In genomic region chr4:152512483-152512882, GRCh38 we compare ENCODE assay signal across 20 cellular contexts.
"Had no signal": no experiment of that assay in that cellular context is flagged by ENCODE, and none has a peak within 500 bp of the region (broad histone marks: within the 10 kb centered on the region; RNA-seq: fewer than 3 reads in every experiment).

No MANE protein-coding gene starts in this region.

- H3K9me3 Mint-ChIP-seq: activated CD8-positive, alpha-beta T cell treated with anti-CD3 and anti-CD28 coated beads for 36 hours; activated naive CD4-positive, alpha-beta T cell treated with anti-CD3 and anti-CD28 coated beads, Interleukin-2, amount 10 ng/mL, durations not matched to agents 7 days and 5 days; activated naive CD8-positive, alpha-beta T cell treated with anti-CD3 and anti-CD28 coated beads, Interleukin-2, amount 50 U/mL, for 24 hours had no signal

- H3K4me3 Mint-ChIP-seq: activated B cell treated with CpG ODN at 0.5 μM for 24 hours; activated CD8-positive, alpha-beta T cell treated with anti-CD3 and anti-CD28 coated beads for 36 hours; activated naive CD4-positive, alpha-beta T cell treated with anti-CD3 and anti-CD28 coated beads, Interleukin-2, amount 10 ng/mL, durations not matched to agents 7 days and 5 days; activated naive CD8-positive, alpha-beta T cell treated with anti-CD3 and anti-CD28 coated beads, Interleukin-2, amount 50 U/mL, for 24 hours; brain had no signal

- H3K27ac Mint-ChIP-seq: activated CD8-positive, alpha-beta T cell treated with anti-CD3 and anti-CD28 coated beads for 36 hours; activated naive CD4-positive, alpha-beta T cell treated with anti-CD3 and anti-CD28 coated beads, Interleukin-2, amount 10 ng/mL, durations not matched to agents 7 days and 5 days; activated naive CD8-positive, alpha-beta T cell treated with anti-CD3 and anti-CD28 coated beads, Interleukin-2, amount 50 U/mL, for 24 hours; brain had no signal

- H3K27me3 Mint-ChIP-seq: activated B cell treated with CpG ODN at 0.5 μM for 24 hours; activated CD8-positive, alpha-beta T cell treated with anti-CD3 and anti-CD28 coated beads for 36 hours; activated naive CD4-positive, alpha-beta T cell treated with anti-CD3 and anti-CD28 coated beads, Interleukin-2, amount 10 ng/mL, durations not matched to agents 7 days and 5 days; activated naive CD8-positive, alpha-beta T cell treated with anti-CD3 and anti-CD28 coated beads, Interleukin-2, amount 50 U/mL, for 24 hours; brain; progenitor cell of endocrine pancreas had no signal

- DNase-seq: activated B cell treated with CpG ODN at 0.5 μM for 24 hours; activated CD4-positive, alpha-beta T cell treated with anti-CD3 and anti-CD28 coated beads for 48 hours; activated CD8-positive, alpha-beta T cell treated with anti-CD3 and anti-CD28 coated beads for 36 hours; activated naive CD4-positive, alpha-beta T cell treated with anti-CD3 and anti-CD28 coated beads, Interleukin-2, amount 10 ng/mL, durations not matched to agents 7 days and 5 days; activated naive CD8-positive, alpha-beta T cell treated with anti-CD3 and anti-CD28 coated beads, Interleukin-2, amount 50 U/mL, for 24 hours; activated T-cell treated with anti-CD3 and anti-CD28 coated beads, Interleukin-2, amount 50 U/mL, for 1 hour; anterior cingulate cortex; caudate nucleus; dorsolateral prefrontal cortex; foreskin fibroblast; hypothalamus; islet precursor cell; mammary epithelial cell; occipital lobe; stimulated activated CD4-positive, alpha-beta T cell treated with anti-CD3 and anti-CD28 coated beads, Interleukin-2, amount 100 ng/mL, for 24 hours; stimulated activated naive CD8-positive, alpha-beta T cell treated with anti-CD3 and anti-CD28 coated beads, Interleukin-15, Interleukin-2, amounts not matched to agents 100 U/mL and 50 U/mL, for 24 hours; substantia nigra; tibial artery had no signal
